In the genomic region with DNA sequence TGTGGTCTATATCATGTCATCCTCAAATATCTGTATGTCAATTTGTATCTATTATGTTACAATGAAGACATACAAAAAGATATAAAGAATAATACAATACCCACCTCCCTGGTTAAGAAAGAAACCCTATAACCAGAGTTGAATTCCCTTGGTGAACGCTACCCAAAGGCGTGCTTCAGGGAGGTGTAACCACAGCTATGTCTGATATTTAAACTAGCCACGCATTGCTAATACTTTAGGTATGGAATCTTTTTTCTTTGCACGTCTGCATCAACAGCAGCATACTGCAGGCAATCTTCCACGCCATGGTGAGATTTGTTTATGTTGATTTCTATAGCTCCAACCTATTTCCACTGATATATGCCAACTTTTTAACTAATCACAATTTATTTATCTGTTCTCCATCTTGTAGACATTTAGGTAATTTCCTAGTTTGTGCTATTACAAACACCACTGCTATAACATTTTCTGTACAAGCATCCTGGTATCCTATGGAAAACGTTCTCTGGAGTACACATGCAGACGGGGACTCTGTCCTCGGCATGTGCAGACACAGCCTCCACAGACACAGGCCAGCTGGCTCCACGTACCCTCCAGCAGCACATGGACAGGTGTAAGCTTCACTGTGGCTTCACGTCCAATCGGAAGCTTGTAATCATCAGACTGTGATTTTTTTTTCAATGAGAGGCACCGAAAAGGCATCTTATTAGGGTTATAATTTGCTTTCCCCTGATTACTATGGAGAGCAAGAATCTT, we compare ENCODE assay signal across 11 cellular contexts. TPM values are rescaled to one million over a fixed set of nuclear protein-coding genes. Genes with fewer than 3 reads are reported as not detected.
DNase-seq lines count a peak whose midpoint lies in the region; ATAC-seq and TF ChIP-seq lines count a peak whose summit lies in the region.
"Had no signal": no experiment of that assay in that cellular context is flagged by ENCODE, and none has a peak within 500 bp of the region (broad histone marks: within the 10 kb centered on the region; RNA-seq: fewer than 3 reads in every experiment).

No MANE protein-coding gene starts in this region.

- POLR2A ChIA-PET in AG04449 (lab: Yijun Ruan, JAX) = interaction anchor here (0.7 to 1.2 kb wide), 3 partner anchors 34 to 45 kb away, joined by 3 read pairs; no protein-coding TSS in a partner anchor

- TF ChIP-seq CTCF in AG04449 (IDR thresholded peaks at IDR 0.05; ENCODE audit: insufficient read depth, low read length, missing control alignments) = no peak
- TF ChIP-seq CTCF in foreskin fibroblast (IDR thresholded peaks at IDR 0.05; ENCODE audit: low read depth, low read length) = no peak
- no peak for TF ChIP-seq CTCF in right atrium auricular region (IDR thresholded peaks at IDR 0.05)

- H3K27ac ChIP-seq in right atrium auricular region = no peak overlapping the region
- H3K27ac ChIP-seq: cardiac muscle cell, right lobe of liver had no signal

- peaks cover 0 to 14% of the 10 kb centered on the region in 2 donors for H3K4me1 ChIP-seq in right atrium auricular region
- H3K4me1 ChIP-seq: right lobe of liver had no signal

- DNase-seq in AG04449 (ENCODE audit: low read depth, low spot score) (peak; percentile 83), HT-29 (ENCODE audit: low spot score) (peak; percentile 12), foreskin fibroblast (peak; percentile 68 to 82), left colon (no peak), middle frontal gyrus (ENCODE audit: extremely low spot score, low spot score) (no peak), right atrium auricular region (ENCODE audit: low spot score) (no peak), NCI-H1048 (lab: John Stamatoyannopoulos, UW) (no peak)
- DNase-seq: NCI-H2227 treated with DMSO at 0.1 percent for 48 hours, right lobe of liver had no signal

- no peak overlapping the region; the same call in none of the 2 replicates for H3K4me3 ChIP-seq in AG04449 (ENCODE audit: low read depth, low read length)
- no peak overlapping the region for H3K4me3 ChIP-seq in foreskin fibroblast (ENCODE audit: low read depth in 1 of 2, low read length in 2 of 2)
- no peak overlapping the region for H3K4me3 ChIP-seq in right atrium auricular region
- H3K4me3 ChIP-seq: cardiac muscle cell, right lobe of liver had no signal

- CTCF ChIA-PET in AG04449 (lab: Yijun Ruan, JAX) = interaction anchor here (1.2 to 3.1 kb wide), 4 partner anchors 8 to 45 kb away, joined by 3 to 22 read pairs (median 7); no protein-coding TSS in a partner anchor

- ATAC-seq in SK-N-SH treated with all-trans-retinoic acid at 6 μM for 48 hours (peak; percentile 89), left colon (no peak)
- ATAC-seq: right lobe of liver had no signal

- no peaks in the 10 kb centered on the region for H3K36me3 ChIP-seq in right atrium auricular region
- H3K36me3 ChIP-seq: cardiac muscle cell, right lobe of liver had no signal

- no peaks in the 10 kb centered on the region for H3K27me3 ChIP-seq in right atrium auricular region
- H3K27me3 ChIP-seq: cardiac muscle cell, right lobe of liver had no signal

- no peaks in the 10 kb centered on the region for H3K9me3 ChIP-seq in right atrium auricular region
- H3K9me3 ChIP-seq: right lobe of liver had no signal

- intact Hi-C loops in left colon (cut with DNase I, micrococcal nuclease) = no loop called here

TF ChIP-seq in SK-N-SH treated with all-trans-retinoic acid at 6 μM for 48 hours, 23 proteins besides CTCF, POLR2A, EP300 and RAD21:
- no peak for TF ChIP-seq TCF4 (CRISPR knock-in tag; IDR thresholded peaks at IDR 0.05; ENCODE audit: borderline replicate concordance)
- TF ChIP-seq TOX (CRISPR knock-in tag; IDR thresholded peaks at IDR 0.05; ENCODE audit: borderline replicate concordance) = no peak
- no peak for TF ChIP-seq ESRRG (CRISPR knock-in tag; IDR thresholded peaks at IDR 0.05)
- no peak for TF ChIP-seq ZFP30 (CRISPR knock-in tag; IDR thresholded peaks at IDR 0.05)
- TF ChIP-seq ISL1 (CRISPR knock-in tag; IDR thresholded peaks at IDR 0.05) = no peak
- no peak for TF ChIP-seq ZNF565 (CRISPR knock-in tag; conservative IDR thresholded peaks at IDR 0.05; ENCODE audit: low read depth)
- TF ChIP-seq SNAI2 (CRISPR knock-in tag; IDR thresholded peaks at IDR 0.05) = no peak

RNA-seq across cellular contexts. Expression of gene HSF2BP, which starts 58.5 kb away (rescaled TPM):
- total RNA-seq in HT-29 (2014; rRNA removed; shearing (Covaris generic)) = 0.13 and 0.56 TPM in 2 replicates
- total RNA-seq in left colon (under 1 TPM; 0.42 to 0.49 TPM), right atrium auricular region (under 1 TPM; 0.44 to 0.67 TPM)

RNA-seq across cellular contexts. Expression of gene RRP1B, which starts 58.5 kb away (rescaled TPM):
- 19.4 and 20.0 TPM in 2 replicates for total RNA-seq in HT-29 (2014; rRNA removed; shearing (Covaris generic))
- total RNA-seq in left colon (10 to 100 TPM; 11.4 to 16.2 TPM), right atrium auricular region (10 to 100 TPM; 10.5 to 16.0 TPM)

Comparison
In these comparisons a context has a peak if more than half of its experiments do, and no peak if none do; other contexts are left out.
1. DNase-seq: peak in AG04449 (single experiment), HT-29 (single experiment) and foreskin fibroblast (2 of 2); none in left colon (0 of 2), middle frontal gyrus (single experiment), right atrium auricular region (single experiment) and NCI-H1048 (single experiment).